8 cellular contexts compared by ENCODE assay signal in the genomic region with DNA sequence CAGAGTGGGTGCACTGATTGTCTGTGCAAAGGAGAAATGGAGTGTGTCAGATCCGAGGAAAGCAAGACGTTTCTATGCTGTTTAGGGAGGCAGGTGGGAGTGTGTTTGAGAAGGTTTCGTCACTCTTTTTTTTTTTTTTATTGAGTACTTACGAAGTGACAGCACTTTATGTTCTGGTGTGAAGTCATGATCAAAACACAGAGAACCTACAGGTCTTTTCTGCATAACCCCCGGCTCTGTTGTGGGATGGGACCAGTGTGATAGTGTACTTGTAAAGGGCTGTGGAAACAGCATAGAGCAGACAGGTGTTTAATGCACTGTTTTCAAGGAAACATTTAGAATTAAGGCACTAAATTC. TPM values are rescaled to one million over a fixed set of nuclear protein-coding genes. Genes with fewer than 3 reads are reported as not detected.
DNase-seq lines count a peak whose midpoint lies in the region; ATAC-seq and TF ChIP-seq lines count a peak whose summit lies in the region.

No MANE protein-coding gene starts in this region.

- H3K4me1 ChIP-seq in muscle layer of duodenum (ENCODE audit: control insufficient read depth in 1 of 2, insufficient read depth in 2 of 2, low read length in 2 of 2) = peaks cover 7 to 9% of the 10 kb centered on the region in 2 donors

- H3K4me3 ChIP-seq in GM06990 (replicated peaks; ENCODE audit: low read depth, low read length) (peak overlapping the region; percentile 84), muscle layer of duodenum (ENCODE audit: low read depth in 1 of 2, low read length in 2 of 2) (peak overlapping the region; percentile 95 to 99)

- TF ChIP-seq CTCF in GM06990 (IDR thresholded peaks at IDR 0.05; ENCODE audit: insufficient read depth, low read length, poor library complexity, severe bottlenecking) = no peak

- ATAC-seq in HG03378 (IDR thresholded peaks at IDR 0.05; ENCODE audit: unreplicated experiment) (no peak), GM18502 (IDR thresholded peaks at IDR 0.05; ENCODE audit: poor library complexity, unreplicated experiment) (no peak)

- DNase-seq in GM06990 (ENCODE audit: extremely low read depth, insufficient read length) (no peak), MV-4-11 (lab: John Stamatoyannopoulos, UW) (peak; percentile 35), dermis blood vessel endothelial cell (peak; percentile 54), glomerular visceral epithelial cell (ENCODE audit: extremely low spot score) (no peak), DMS 273 treated with DMSO at 0.1 percent for 48 hours (lab: John Stamatoyannopoulos, UW) (no peak)

- H3K27ac ChIP-seq in muscle layer of duodenum (ENCODE audit: low read length) = peak overlapping the region; percentile 99

- no peaks in the 10 kb centered on the region for H3K9me3 ChIP-seq in muscle layer of duodenum (ENCODE audit: control insufficient read depth in 1 of 2, low read length in 2 of 2)

- no peaks in the 10 kb centered on the region for H3K27me3 ChIP-seq in GM06990 (replicated peaks; ENCODE audit: control insufficient read depth, insufficient read depth, low read length)
- H3K27me3 ChIP-seq in muscle layer of duodenum (ENCODE audit: low read depth, low read length) = no peaks in the 10 kb centered on the region

- H3K36me3 ChIP-seq in GM06990 (ENCODE audit: control insufficient read depth, insufficient read depth, low read length) = no peaks in the 10 kb centered on the region
- H3K36me3 ChIP-seq in muscle layer of duodenum (ENCODE audit: control insufficient read depth in 1 of 2, insufficient read depth in 2 of 2, low read length in 2 of 2) = no peaks in the 10 kb centered on the region

RNA-seq across cellular contexts. Expression of a gene that starts 26.7 kb away (rescaled TPM):
- total RNA-seq in dermis blood vessel endothelial cell = 44.4 and 45.4 TPM in 2 replicates

RNA-seq across cellular contexts. Expression of a gene that starts 54.9 kb away (rescaled TPM):
- total RNA-seq in dermis blood vessel endothelial cell = 5.3 and 6.5 TPM in 2 replicates

Comparison
In these comparisons a context has a peak if more than half of its experiments do, and no peak if none do; other contexts are left out.
1. DNase-seq: peak in MV-4-11 (single experiment) and dermis blood vessel endothelial cell (single experiment); none in GM06990 (single experiment), glomerular visceral epithelial cell (single experiment) and DMS 273 treated with DMSO at 0.1 percent for 48 hours (single experiment).